ENCODE assay signal across 1 cellular context in genomic region chr10:124378817-124379510, GRCh38.
TF ChIP-seq lines count a peak whose summit lies in the region.

No MANE protein-coding gene starts in this region.

TF ChIP-seq in H1, 55 proteins besides CTCF, POLR2A, EP300 and RAD21 (continued from another document):
- TF ChIP-seq, protein P1, sequence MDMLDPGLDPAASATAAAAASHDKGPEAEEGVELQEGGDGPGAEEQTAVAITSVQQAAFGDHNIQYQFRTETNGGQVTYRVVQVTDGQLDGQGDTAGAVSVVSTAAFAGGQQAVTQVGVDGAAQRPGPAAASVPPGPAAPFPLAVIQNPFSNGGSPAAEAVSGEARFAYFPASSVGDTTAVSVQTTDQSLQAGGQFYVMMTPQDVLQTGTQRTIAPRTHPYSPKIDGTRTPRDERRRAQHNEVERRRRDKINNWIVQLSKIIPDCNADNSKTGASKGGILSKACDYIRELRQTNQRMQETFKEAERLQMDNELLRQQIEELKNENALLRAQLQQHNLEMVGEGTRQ (IDR thresholded peaks at IDR 0.05; ENCODE audit: low read length), result no peak
- TF ChIP-seq POLR2AphosphoS5 (IDR thresholded peaks at IDR 0.05; ENCODE audit: low read depth, low read length), result no peak
- TF ChIP-seq CBX8 (IDR thresholded peaks at IDR 0.05; ENCODE audit: borderline replicate concordance, low read depth, low read length), result no peak
- no peak for TF ChIP-seq NRF1 (IDR thresholded peaks at IDR 0.05; ENCODE audit: low read depth, low read length)
- no peak for TF ChIP-seq HDAC2 (IDR thresholded peaks at IDR 0.05; ENCODE audit: borderline replicate concordance in 1 of 2, low read depth in 2 of 2, low read length in 2 of 2)
- TF ChIP-seq JUND (IDR thresholded peaks at IDR 0.05; ENCODE audit: low read length), result no peak
